In the genomic region with DNA sequence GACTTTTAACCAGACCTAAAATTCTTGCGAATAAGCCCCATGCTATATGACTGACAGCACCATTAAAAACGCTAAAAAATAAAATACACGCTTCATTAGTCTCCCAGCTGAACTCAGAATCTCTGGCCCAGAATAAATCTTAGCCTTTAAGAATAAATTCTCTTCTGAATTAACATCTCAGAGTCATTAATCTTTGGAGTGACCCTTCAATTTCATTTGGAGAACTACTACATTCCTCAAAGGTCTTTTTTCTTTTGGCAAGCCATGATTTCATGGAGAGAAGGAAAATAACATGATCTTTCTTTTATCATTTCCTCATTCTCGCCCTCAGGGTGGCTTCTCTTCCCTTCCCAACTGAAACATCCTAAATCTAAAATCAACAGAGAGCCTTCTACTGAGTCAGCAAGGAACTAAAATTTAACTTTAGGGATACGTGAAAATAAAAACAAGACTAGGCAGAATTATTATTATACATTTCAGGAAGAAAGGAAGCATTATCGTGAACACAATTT, we compare ENCODE assay signal across 26 cellular contexts.
DNase-seq lines count a peak whose midpoint lies in the region; TF ChIP-seq lines count a peak whose summit lies in the region.
"Had no signal": no experiment of that assay in that cellular context is flagged by ENCODE, and none has a peak within 500 bp of the region (broad histone marks: within the 10 kb centered on the region; RNA-seq: fewer than 3 reads in every experiment).

No MANE protein-coding gene starts in this region.

- H3K4me1 ChIP-seq in mesodermal cell (ENCODE audit: control insufficient read depth, insufficient read depth, low read length, poor library complexity, severe bottlenecking) (peaks cover 45% of the 10 kb centered on the region), esophagus muscularis mucosa (peaks cover 15 to 36% (median 25%) of the 10 kb centered on the region in 4 donors)
- H3K4me1 ChIP-seq: colonic mucosa, suprapubic skin had no signal

- in situ Hi-C loops in astrocyte of the spinal cord (cut with HindIII; ENCODE audit: low sequenced_read_pairs), result no loop called here

- H3K9me3 ChIP-seq in mesodermal cell (ENCODE audit: control insufficient read depth, low read length) (no peaks in the 10 kb centered on the region), esophagus muscularis mucosa (no peaks in the 10 kb centered on the region)
- H3K9me3 ChIP-seq: colonic mucosa, ovary, suprapubic skin had no signal

- no peak for TF ChIP-seq POLR2A in esophagus muscularis mucosa (IDR thresholded peaks at IDR 0.05; ENCODE audit: low read depth)

- TF ChIP-seq EP300 in esophagus muscularis mucosa (IDR thresholded peaks at IDR 0.05), result no peak

- DNase-seq in NCI-H226 (peak; percentile 50), astrocyte of the spinal cord (ENCODE audit: low read depth, low spot score) (peak; percentile 29), NCI-H128 (lab: John Stamatoyannopoulos, UW; ENCODE audit: unreplicated experiment) (no peak), germinal center (ENCODE audit: low spot score) (no peak), GOT3 (lab: John Stamatoyannopoulos, UW) (no peak), esophagus muscularis mucosa (ENCODE audit: extremely low spot score) (no peak)
- DNase-seq: 8988T; activated naive CD4-positive, alpha-beta T cell treated with anti-CD3 and anti-CD28 coated beads, Interleukin-2, amount 10 ng/mL, durations not matched to agents 7 days and 5 days; AML-193; CD4-positive, alpha-beta memory T cell; colonic mucosa; effector CD8-positive, alpha-beta T cell; erythroblast; KG1; MM.1S; NCI-H1105 treated with DMSO at 0.1 percent for 48 hours; NCI-H2029; NCI-H526; ovary; SHP77 treated with DMSO at 0.1 percent for 48 hours; stimulated activated naive CD4-positive, alpha-beta T cell treated with Interleukin-2 at 50 U/mL for 16 hours had no signal

- H3K36me3 ChIP-seq in mesodermal cell (ENCODE audit: control insufficient read depth, insufficient read depth, low read length), result no peaks in the 10 kb centered on the region
- H3K36me3 ChIP-seq in esophagus muscularis mucosa, result no peaks in the 10 kb centered on the region
- H3K36me3 ChIP-seq: colonic mucosa, ovary, suprapubic skin had no signal

- intact Hi-C loops in esophagus muscularis mucosa (cut with DNase I), result no loop called here

- H3K27me3 ChIP-seq in esophagus muscularis mucosa, result no peaks in the 10 kb centered on the region
- H3K27me3 ChIP-seq: colonic mucosa, ovary, suprapubic skin had no signal

- TF ChIP-seq CTCF in 22Rv1 (IDR thresholded peaks at IDR 0.05) (no peak), astrocyte of the spinal cord (IDR thresholded peaks at IDR 0.05; ENCODE audit: low read depth, low read length) (no peak), esophagus muscularis mucosa (IDR thresholded peaks at IDR 0.05) (no peak)

- H3K4me3 ChIP-seq in astrocyte of the spinal cord (ENCODE audit: low read depth, low read length) (no peak overlapping the region), mesodermal cell (ENCODE audit: extremely low read depth, insufficient read depth, low read length, poor library complexity, severe bottlenecking) (no peak overlapping the region), esophagus muscularis mucosa (no peak overlapping the region)
- H3K4me3 ChIP-seq: colonic mucosa, ovary, smooth muscle cell, suprapubic skin had no signal

- H3K27ac ChIP-seq in 22Rv1 (peak overlapping the region; percentile 10; the same call in 1 of the 2 replicates), mesodermal cell (ENCODE audit: low read depth, low read length, severe bottlenecking) (peak overlapping the region; percentile 11), esophagus muscularis mucosa (replicated peaks in 1 of 4) (no peak overlapping the region)
- H3K27ac ChIP-seq: colonic mucosa, HL-60, ovary, suprapubic skin had no signal

- 87 to 91% methylated on average over 2 to 3 of the region's 6 CpGs for WGBS in mesodermal cell (ENCODE audit: insufficient coverage in 2 of 2), 2 experiments
- 67% methylated on average over 6 of the region's 6 CpGs for WGBS in esophagus muscularis mucosa

Comparison
In these comparisons a context has a peak if more than half of its experiments do, and no peak if none do; other contexts are left out.
1. H3K27ac ChIP-seq: peak in 22Rv1 (single experiment) and mesodermal cell (single experiment); none in esophagus muscularis mucosa (0 of 4).
2. DNase-seq: peak in NCI-H226 (single experiment) and astrocyte of the spinal cord (single experiment); none in NCI-H128 (single experiment), germinal center (single experiment), GOT3 (single experiment) and esophagus muscularis mucosa (single experiment).